In genomic region chr1:213135572-213135971, GRCh38 we compare ENCODE assay signal across 20 cellular contexts.
A peak's percentile ranks its signal among the peaks of the same experiment; 100 is the strongest.
DNase-seq lines count a peak whose midpoint lies in the region; ATAC-seq and TF ChIP-seq lines count a peak whose summit lies in the region.
"Had no signal": no experiment of that assay in that cellular context is flagged by ENCODE, and none has a peak within 500 bp of the region (broad histone marks: within the 10 kb centered on the region; RNA-seq: fewer than 3 reads in every experiment).

No MANE protein-coding gene starts in this region.

- H3K27ac ChIP-seq in HCT116 (ENCODE audit: low read depth, low read length) = no peak overlapping the region
- no peak overlapping the region for H3K27ac ChIP-seq in A673 (ENCODE audit: low read depth, low read length, poor library complexity, severe bottlenecking)
- H3K27ac ChIP-seq: neural progenitor cell, right lobe of liver had no signal

- H3K36me3 ChIP-seq in HCT116 (ENCODE audit: control insufficient read depth in 1 of 2, insufficient read depth in 2 of 2, low read length in 2 of 2) (no peaks in the 10 kb centered on the region), A673 (ENCODE audit: insufficient read depth, low read length, poor library complexity, severe bottlenecking) (no peaks in the 10 kb centered on the region)
- H3K36me3 ChIP-seq: neural progenitor cell, right lobe of liver had no signal

- DNase-seq in HCT116 (ENCODE audit: low read depth, low spot score) (no peak), amniotic epithelial cell (ENCODE audit: low read depth) (peak; percentile 47), fibroblast of pulmonary artery (ENCODE audit: low read depth) (peak; percentile 44), renal cortical epithelial cell (ENCODE audit: low read depth) (peak; percentile 23), A673 (ENCODE audit: low spot score) (no peak)
- no peak for DNase-seq in stimulated activated CD4-positive, alpha-beta T cell treated with anti-CD3 and anti-CD28 coated beads, Interleukin-2, amount 100 ng/mL, for 24 hours
- DNase-seq: activated CD4-positive, alpha-beta T cell treated with anti-CD3 and anti-CD28 coated beads for 1 hour; activated naive CD4-positive, alpha-beta T cell treated with anti-CD3 and anti-CD28 coated beads for 36 hours; CD4-positive, CD25-positive, alpha-beta regulatory T cell; effector memory CD8-positive, alpha-beta T cell; glutamatergic neuron; KBM-7; NCI-H1048; NCI-H2171; right lobe of liver; SHP77 had no signal

- H3K27me3 ChIP-seq in HCT116 (ENCODE audit: insufficient read depth, low read length) (no peaks in the 10 kb centered on the region), A673 (replicated peaks; ENCODE audit: insufficient read depth, low read depth, low read length, poor library complexity) (no peaks in the 10 kb centered on the region)
- H3K27me3 ChIP-seq: neural progenitor cell, right lobe of liver, tibial nerve had no signal

- H3K9me2 ChIP-seq in HCT116 (ENCODE audit: insufficient read depth) = no peaks in the 10 kb centered on the region

- no peak overlapping the region for H3K9ac ChIP-seq in HCT116 (ENCODE audit: low read length)
- H3K9ac ChIP-seq: neural progenitor cell had no signal

- ATAC-seq in HCT116 = no peak
- no peak for ATAC-seq in GM18907 (IDR thresholded peaks at IDR 0.05; ENCODE audit: unreplicated experiment)
- ATAC-seq in GM21717 (IDR thresholded peaks at IDR 0.05; ENCODE audit: unreplicated experiment) = no peak
- ATAC-seq: effector memory CD8-positive, alpha-beta T cell had no signal

- no peaks in the 10 kb centered on the region for H4K20me1 ChIP-seq in HCT116 (ENCODE audit: insufficient read depth)

- H3K4me1 ChIP-seq in HCT116 (ENCODE audit: control insufficient read depth in 1 of 2, insufficient read depth in 2 of 2, low read length in 2 of 2) (peaks cover 0 to 8% of the 10 kb centered on the region in 2 experiments; a peak in 2 of 4 replicates), A673 (ENCODE audit: insufficient read depth, low read length, poor library complexity, severe bottlenecking) (no peaks in the 10 kb centered on the region)

- POLR2A ChIA-PET in HCT116 (lab: Charles Lee) (no interaction called here), A673 (lab: Charles Lee; ENCODE audit: low non-redundant PET) (interaction anchor here (0.7 kb wide), 1 partner anchor 996 kb away, joined by 3 read pairs; no protein-coding TSS in a partner anchor)

- H3K4me3 ChIP-seq in HCT116 (replicated peaks in 1 of 2; ENCODE audit: low read depth in 1 of 2, low read length in 2 of 2) (no peak overlapping the region), fibroblast of pulmonary artery (replicated peaks; ENCODE audit: low read depth, low read length) (no peak overlapping the region), A673 (ENCODE audit: low read depth, low read length, poor library complexity, severe bottlenecking) (no peak overlapping the region)
- H3K4me3 ChIP-seq: neural progenitor cell, right lobe of liver, tibial nerve had no signal

- BruUV-seq in HCT116 (replicated peaks; lab: Mats Ljungman, UMichigan) (no TSS peak), A673 (replicated peaks; lab: Mats Ljungman, UMichigan) (no TSS peak)

- RAD21 ChIA-PET in HCT116 (lab: Charles Lee; ENCODE audit: low non-redundant PET in 1 of 2, low total read pairs in 2 of 2, uncharacterized antibody in 2 of 2, unreplicated experiment in 2 of 2) = no interaction called here

- TF ChIP-seq POLR2A in HCT116 (IDR thresholded peaks at IDR 0.05; ENCODE audit: borderline replicate concordance, extremely low read depth, insufficient read depth, insufficient read length) = no peak

- TF ChIP-seq RAD21 in HCT116 (IDR thresholded peaks at IDR 0.05; ENCODE audit: low read depth) = peak; percentile 42; the same call in 1 of the 2 replicates

- H3K4me2 ChIP-seq in HCT116 (ENCODE audit: low read length) = no peak overlapping the region
- H3K4me2 ChIP-seq: neural progenitor cell had no signal

- CTCF ChIA-PET in HCT116 (lab: Charles Lee) = interaction anchor here (1.0 kb wide), 1 partner anchor 9 kb away, joined by 3 read pairs; no protein-coding TSS in a partner anchor
- CTCF ChIA-PET in A673 (lab: Charles Lee) = no interaction called here

- H3K9me3 ChIP-seq in HCT116 (ENCODE audit: control insufficient read depth in 1 of 2, insufficient read depth in 1 of 2, low read depth in 1 of 2, low read length in 2 of 2) = no peaks in the 10 kb centered on the region
- no peaks in the 10 kb centered on the region for H3K9me3 ChIP-seq in A673 (ENCODE audit: low read depth, low read length, poor library complexity, severe bottlenecking)
- H3K9me3 ChIP-seq: right lobe of liver, tibial nerve had no signal

- H3K79me2 ChIP-seq in HCT116 (ENCODE audit: insufficient read depth, low read length) = peaks cover 7% of the 10 kb centered on the region; the same call in 1 of the 2 replicates

- H2AFZ ChIP-seq in HCT116 (ENCODE audit: low read depth, low read length, poor library complexity, severe bottlenecking) = no peak overlapping the region
- H2AFZ ChIP-seq: neural progenitor cell had no signal

- TF ChIP-seq CTCF in HCT116 (IDR thresholded peaks at IDR 0.05 in 2 of 3, conservative IDR thresholded peaks at IDR 0.05 in 1 of 3; ENCODE audit: borderline replicate concordance in 1 of 3, insufficient read depth in 1 of 3, low read depth in 2 of 3, low read length in 2 of 3) = peak in 1 of 3 experiments; percentile 6; a peak in 1 of 6 replicates
- no peak for TF ChIP-seq CTCF in fibroblast of pulmonary artery (IDR thresholded peaks at IDR 0.05; ENCODE audit: low read length, missing control alignments)
- no peak; the same call in 1 of the 2 replicates for TF ChIP-seq CTCF in A673 (conservative IDR thresholded peaks at IDR 0.05; ENCODE audit: low read depth, low read length)

- intact Hi-C loops in HCT116 (cut with micrococcal nuclease) = no loop called here
- intact Hi-C loops in A673 (cut with micrococcal nuclease; ENCODE audit: unreplicated experiment) = no loop called here

TF ChIP-seq in HCT116, 20 proteins besides CTCF, POLR2A, EP300 and RAD21:
- no peak for TF ChIP-seq YY1 (IDR thresholded peaks at IDR 0.05; ENCODE audit: extremely low read depth, insufficient replicate concordance, low read depth, low read length)
- TF ChIP-seq FOSL1 (IDR thresholded peaks at IDR 0.05; ENCODE audit: low read depth) = no peak
- TF ChIP-seq JUND (IDR thresholded peaks at IDR 0.05) = no peak
- no peak for TF ChIP-seq ATF3 (IDR thresholded peaks at IDR 0.05)
- no peak for TF ChIP-seq ELF1 (IDR thresholded peaks at IDR 0.05; ENCODE audit: borderline replicate concordance, low read depth)
- TF ChIP-seq, protein P1, sequence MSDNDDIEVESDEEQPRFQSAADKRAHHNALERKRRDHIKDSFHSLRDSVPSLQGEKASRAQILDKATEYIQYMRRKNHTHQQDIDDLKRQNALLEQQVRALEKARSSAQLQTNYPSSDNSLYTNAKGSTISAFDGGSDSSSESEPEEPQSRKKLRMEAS (IDR thresholded peaks at IDR 0.05) = no peak
- TF ChIP-seq, protein P2, sequence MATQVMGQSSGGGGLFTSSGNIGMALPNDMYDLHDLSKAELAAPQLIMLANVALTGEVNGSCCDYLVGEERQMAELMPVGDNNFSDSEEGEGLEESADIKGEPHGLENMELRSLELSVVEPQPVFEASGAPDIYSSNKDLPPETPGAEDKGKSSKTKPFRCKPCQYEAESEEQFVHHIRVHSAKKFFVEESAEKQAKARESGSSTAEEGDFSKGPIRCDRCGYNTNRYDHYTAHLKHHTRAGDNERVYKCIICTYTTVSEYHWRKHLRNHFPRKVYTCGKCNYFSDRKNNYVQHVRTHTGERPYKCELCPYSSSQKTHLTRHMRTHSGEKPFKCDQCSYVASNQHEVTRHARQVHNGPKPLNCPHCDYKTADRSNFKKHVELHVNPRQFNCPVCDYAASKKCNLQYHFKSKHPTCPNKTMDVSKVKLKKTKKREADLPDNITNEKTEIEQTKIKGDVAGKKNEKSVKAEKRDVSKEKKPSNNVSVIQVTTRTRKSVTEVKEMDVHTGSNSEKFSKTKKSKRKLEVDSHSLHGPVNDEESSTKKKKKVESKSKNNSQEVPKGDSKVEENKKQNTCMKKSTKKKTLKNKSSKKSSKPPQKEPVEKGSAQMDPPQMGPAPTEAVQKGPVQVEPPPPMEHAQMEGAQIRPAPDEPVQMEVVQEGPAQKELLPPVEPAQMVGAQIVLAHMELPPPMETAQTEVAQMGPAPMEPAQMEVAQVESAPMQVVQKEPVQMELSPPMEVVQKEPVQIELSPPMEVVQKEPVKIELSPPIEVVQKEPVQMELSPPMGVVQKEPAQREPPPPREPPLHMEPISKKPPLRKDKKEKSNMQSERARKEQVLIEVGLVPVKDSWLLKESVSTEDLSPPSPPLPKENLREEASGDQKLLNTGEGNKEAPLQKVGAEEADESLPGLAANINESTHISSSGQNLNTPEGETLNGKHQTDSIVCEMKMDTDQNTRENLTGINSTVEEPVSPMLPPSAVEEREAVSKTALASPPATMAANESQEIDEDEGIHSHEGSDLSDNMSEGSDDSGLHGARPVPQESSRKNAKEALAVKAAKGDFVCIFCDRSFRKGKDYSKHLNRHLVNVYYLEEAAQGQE (IDR thresholded peaks at IDR 0.05; ENCODE audit: low read depth) = no peak
- no peak for TF ChIP-seq EGR1 (IDR thresholded peaks at IDR 0.05; ENCODE audit: low read depth)
- no peak for TF ChIP-seq ZNF274 (IDR thresholded peaks at IDR 0.05; ENCODE audit: low read depth, low read length)
- TF ChIP-seq TCF7L2 (IDR thresholded peaks at IDR 0.05; ENCODE audit: borderline replicate concordance, extremely low read depth, insufficient read depth, insufficient read length) = no peak
- no peak for TF ChIP-seq EZH2phosphoT487 (IDR thresholded peaks at IDR 0.05; ENCODE audit: borderline replicate concordance)
- no peak for TF ChIP-seq CEBPB (IDR thresholded peaks at IDR 0.05; ENCODE audit: low read depth)
- no peak for TF ChIP-seq SIN3A (IDR thresholded peaks at IDR 0.05; ENCODE audit: low read depth)
- TF ChIP-seq ZFX (IDR thresholded peaks at IDR 0.05) = no peak
- no peak for TF ChIP-seq SP1 (IDR thresholded peaks at IDR 0.05; ENCODE audit: low read depth)

Comparison
In these comparisons a context has a peak if more than half of its experiments do, and no peak if none do; other contexts are left out.
1. DNase-seq: peak in amniotic epithelial cell (single experiment), fibroblast of pulmonary artery (single experiment) and renal cortical epithelial cell (single experiment); none in HCT116 (single experiment), stimulated activated CD4-positive, alpha-beta T cell treated with anti-CD3 and anti-CD28 coated beads, Interleukin-2, amount 100 ng/mL, for 24 hours (0 of 2) and A673 (single experiment).